Comparison of ENCODE assay signal across 38 cellular contexts in genomic region chr15:40248006-40248783, GRCh38. TPM values are rescaled to one million over a fixed set of nuclear protein-coding genes. Genes with fewer than 3 reads are reported as not detected.
DNase-seq lines count a peak whose midpoint lies in the region; ATAC-seq, FAIRE-seq and TF ChIP-seq lines count a peak whose summit lies in the region.
"Had no signal": no experiment of that assay in that cellular context is flagged by ENCODE, and none has a peak within 500 bp of the region (broad histone marks: within the 10 kb centered on the region; RNA-seq: fewer than 3 reads in every experiment).

No MANE protein-coding gene starts in this region.

- dilution Hi-C loops in mammary epithelial cell (cut with HindIII; ENCODE audit: low sequenced_read_pairs) = no loop called here

- H3K4me3 ChIP-seq in breast epithelium = no peak overlapping the region
- no peak overlapping the region for H3K4me3 ChIP-seq in mammary epithelial cell (replicated peaks in 1 of 3; ENCODE audit: insufficient read depth in 1 of 3, low read depth in 2 of 3, low read length in 3 of 3)
- no peak overlapping the region for H3K4me3 ChIP-seq in kidney (ENCODE audit: low read length in 2 of 2)
- H3K4me3 ChIP-seq in spleen = no peak overlapping the region
- H3K4me3 ChIP-seq: MG63, ovary, smooth muscle cell had no signal

- H3K27me3 ChIP-seq in breast epithelium (no peaks in the 10 kb centered on the region), mammary epithelial cell (ENCODE audit: insufficient read depth, low read length) (no peaks in the 10 kb centered on the region), spleen (replicated peaks in 1 of 7) (peaks cover 0 to 30% (median 15%) of the 10 kb centered on the region in 7 donors)
- H3K27me3 ChIP-seq: MG63, ovary had no signal

- H3K9me3 ChIP-seq in breast epithelium = no peaks in the 10 kb centered on the region
- H3K9me3 ChIP-seq in mammary epithelial cell (replicated peaks; ENCODE audit: insufficient read depth, low read length) = no peaks in the 10 kb centered on the region
- H3K9me3 ChIP-seq in kidney (ENCODE audit: control insufficient read depth in 1 of 2, low read length in 2 of 2) = no peaks in the 10 kb centered on the region
- no peaks in the 10 kb centered on the region for H3K9me3 ChIP-seq in spleen
- H3K9me3 ChIP-seq: MG63, ovary had no signal

- no peak overlapping the region for H3K4me2 ChIP-seq in mammary epithelial cell (ENCODE audit: insufficient read depth, low read depth, low read length)
- H3K4me2 ChIP-seq: smooth muscle cell had no signal

- no peak for ATAC-seq in HG03354 (IDR thresholded peaks at IDR 0.05; ENCODE audit: poor library complexity, severe bottlenecking, unreplicated experiment)
- ATAC-seq: activated T-cell treated with anti-CD3 and anti-CD28 coated beads, Interleukin-2, amount 50 U/mL, for 72 hours; esophagus mucosa; HCT116; naive thymus-derived CD8-positive, alpha-beta T cell; T-helper 17 cell had no signal

- H3K36me3 ChIP-seq in breast epithelium (no peaks in the 10 kb centered on the region), mammary epithelial cell (ENCODE audit: insufficient read depth, low read length) (peaks cover 3% of the 10 kb centered on the region), kidney (ENCODE audit: control insufficient read depth in 1 of 2, insufficient read depth in 2 of 2, low read length in 2 of 2) (no peaks in the 10 kb centered on the region), spleen (no peaks in the 10 kb centered on the region)
- H3K36me3 ChIP-seq: MG63, ovary had no signal

- no peak overlapping the region for H3K9ac ChIP-seq in mammary epithelial cell (ENCODE audit: insufficient read depth, low read length)
- H3K9ac ChIP-seq in kidney (ENCODE audit: low read length in 2 of 2) = no peak overlapping the region

- in situ Hi-C loops in mammary epithelial cell (cut with MboI; ENCODE audit: low sequenced_read_pairs in 2 of 2) = no loop called here

- FAIRE-seq in kidney (lab: Jason Lieb, UNC) = no peak
- FAIRE-seq: A204.1, RCC 7860 had no signal

- H4K20me1 ChIP-seq in mammary epithelial cell (ENCODE audit: insufficient read depth, low read length) = no peaks in the 10 kb centered on the region

- H3K27ac ChIP-seq in breast epithelium (peak overlapping the region; percentile 54 to 64), mammary epithelial cell (ENCODE audit: insufficient read depth, low read depth, low read length) (no peak overlapping the region), kidney (ENCODE audit: low read depth in 2 of 2, low read length in 2 of 2) (no peak overlapping the region), spleen (no peak overlapping the region)
- H3K27ac ChIP-seq: ovary had no signal

- no peak for TF ChIP-seq POLR2A in breast epithelium (IDR thresholded peaks at IDR 0.05)
- no peak for TF ChIP-seq POLR2A in spleen (IDR thresholded peaks at IDR 0.05)

- 89% methylated on average over 14 of the region's 17 CpGs for WGBS in mammary epithelial cell (ENCODE audit: low coverage, missing lambda C conversion rate)
- 88 to 93% (median 92%) methylated on average over 14 to 17 of the region's 17 CpGs for WGBS in spleen, 5 donors

- H3K79me2 ChIP-seq in mammary epithelial cell (ENCODE audit: insufficient read depth, low read length) = peaks cover 63% of the 10 kb centered on the region

- POLR2A ChIA-PET in GM10248 (lab: Yijun Ruan, JAX) = no interaction called here

- no peak for TF ChIP-seq CTCF in breast epithelium (IDR thresholded peaks at IDR 0.05)
- no peak for TF ChIP-seq CTCF in mammary epithelial cell (conservative IDR thresholded peaks at IDR 0.05 in 1 of 2, IDR thresholded peaks at IDR 0.05 in 1 of 2; ENCODE audit: extremely low read depth in 1 of 2, insufficient read depth in 1 of 2, low read depth in 1 of 2, low read length in 2 of 2)
- TF ChIP-seq CTCF in kidney (IDR thresholded peaks at IDR 0.05; ENCODE audit: borderline replicate concordance, extremely low read depth, insufficient read depth) = no peak
- no peak for TF ChIP-seq CTCF in spleen (IDR thresholded peaks at IDR 0.05 in 8 of 11, conservative IDR thresholded peaks at IDR 0.05 in 3 of 11)
- TF ChIP-seq CTCF in GM10248 (IDR thresholded peaks at IDR 0.05; ENCODE audit: control extremely low read depth, extremely low read depth, low read depth, missing control alignments) = no peak

- DNase-seq in breast epithelium (ENCODE audit: low spot score in 2 of 2) (peak in 1 of 2 donors; percentile 49), mammary epithelial cell (no peak), NCI-H2171 treated with DMSO at 0.1 percent for 48 hours (lab: John Stamatoyannopoulos, UW) (peak; percentile 55), kidney (peak; percentile 51), spleen (peak; percentile 62), GM10248 (ENCODE audit: extremely low spot score) (no peak), NCI-H187 (lab: John Stamatoyannopoulos, UW) (no peak)
- DNase-seq: activated CD4-positive, alpha-beta T cell treated with anti-CD3 and anti-CD28 coated beads, Interleukin-2, amount 50 U/mL, for 48 hours; activated CD4-positive, CD25-positive, alpha-beta regulatory T cell treated with anti-CD3 and anti-CD28 coated beads, Interleukin-2, amount 50 U/mL, for 72 hours; activated T-cell treated with anti-CD3 and anti-CD28 coated beads, Interleukin-2, amount 50 U/mL, for 72 hours; Calu3; dermis blood vessel endothelial cell; DND-41; foreskin fibroblast; GF-D8; islet precursor cell; MG63; naive thymus-derived CD8-positive, alpha-beta T cell; NCI-H1105 treated with DMSO at 0.1 percent for 48 hours; NCI-H1930; NCI-H226; NCI-H748 treated with DMSO at 0.1 percent for 48 hours; ovary; retina; stimulated activated CD4-positive, alpha-beta T cell treated with anti-CD3 and anti-CD28 coated beads, Interleukin-1b, Interleukin-23, amount 100 ng/mL, for 48 hours; stimulated activated naive CD4-positive, alpha-beta T cell treated with Interleukin-2 at 50 U/mL for 16 hours; T-helper 17 cell had no signal

- CTCF ChIA-PET in mammary epithelial cell (lab: Charles Lee; ENCODE audit: low non-redundant PET) = no interaction called here
- CTCF ChIA-PET in GM10248 (lab: Yijun Ruan, JAX) = interaction anchor here (1.0 to 3.7 kb wide), 7 partner anchors 10 to 56 kb away, joined by 3 to 22 read pairs (median 4); partner anchors contain the start of gene PAK6

- intact Hi-C loops in breast epithelium (cut with DNase I; ENCODE audit: low total_unique reads) = no loop called here
- intact Hi-C loops in mammary epithelial cell (cut with micrococcal nuclease) = no loop called here
- intact Hi-C loops in kidney (cut with DNase I) = no loop called here
- intact Hi-C loops in spleen (cut with DNase I; ENCODE audit: low total_unique reads) = no loop called here

- BruUV-seq in mammary epithelial cell (replicated peaks; lab: Mats Ljungman, UMichigan) = no TSS peak

- H3K4me1 ChIP-seq in breast epithelium = peaks cover 3 to 21% of the 10 kb centered on the region in 2 donors
- peaks cover 59% of the 10 kb centered on the region for H3K4me1 ChIP-seq in mammary epithelial cell (ENCODE audit: insufficient read depth, low read length)
- peaks cover 0 to 4% of the 10 kb centered on the region in 2 donors for H3K4me1 ChIP-seq in kidney (ENCODE audit: control insufficient read depth in 1 of 2, insufficient read depth in 1 of 2, low read depth in 1 of 2, low read length in 2 of 2)
- peaks cover 0 to 15% (median 13%) of the 10 kb centered on the region in 6 donors for H3K4me1 ChIP-seq in spleen

- no peak overlapping the region for H2AFZ ChIP-seq in mammary epithelial cell (ENCODE audit: low read depth, low read length)

RNA-seq across cellular contexts. Expression of gene PAK6, which starts 9.3 kb away (rescaled TPM):
- 10 to 100 TPM in 1 of 3 donors, 1 to 10 TPM in 1, under 1 TPM in 1; 0.80 to 11.0 (median 9.5) TPM for total RNA-seq in breast epithelium
- total RNA-seq in mammary epithelial cell = 10 to 100 TPM; 13.7 to 33.8 TPM
- polyA plus RNA-seq in mammary epithelial cell = 24.6 TPM
- polyA minus RNA-seq in mammary epithelial cell = 11.1 TPM
- total RNA-seq in kidney = 11.9 TPM
- polyA plus RNA-seq in kidney (ENCODE audit: insufficient read depth, low read depth, low replicate concordance) = 8.1 TPM
- total RNA-seq in spleen = 1 to 10 TPM; 1.5 to 5.4 (median 2.0) TPM
- under 1 TPM; 0.24 to 0.46 (median 0.38) TPM for polyA plus RNA-seq in spleen
- total RNA-seq: dermis blood vessel endothelial cell; naive thymus-derived CD8-positive, alpha-beta T cell; T-helper 17 cell had no signal

RNA-seq across cellular contexts. Expression of gene ANKRD63, which starts 34.7 kb away (rescaled TPM):
- total RNA-seq in breast epithelium (not detected), mammary epithelial cell (not detected), kidney (not detected), spleen (not detected)
- polyA plus RNA-seq in mammary epithelial cell (not detected), kidney (ENCODE audit: insufficient read depth, low read depth, low replicate concordance) (not detected), spleen (not detected)
- polyA minus RNA-seq in mammary epithelial cell = not detected
- total RNA-seq: activated T-cell treated with anti-CD3 and anti-CD28 coated beads, Interleukin-2, amount 50 U/mL, for 72 hours; Calu3; dermis blood vessel endothelial cell; endodermal cell; esophagus mucosa; HT-29; lower leg skin; mononuclear cell; smooth muscle cell had no signal
- polyA plus RNA-seq: adipose tissue, ovary, smooth muscle cell had no signal

RNA-seq across cellular contexts. Expression of gene PLCB2, which starts 59.5 kb away (rescaled TPM):
- total RNA-seq in breast epithelium = 10 to 100 TPM in 2 of 3 donors, 1 to 10 TPM in 1; 4.3 to 17.9 (median 13.6) TPM
- 1 to 10 TPM in 1 of 2 donors, under 1 TPM in 1; 0.67 to 1.4 TPM for total RNA-seq in mammary epithelial cell
- polyA plus RNA-seq in mammary epithelial cell = 0.97 TPM
- not detected for polyA minus RNA-seq in mammary epithelial cell
- 37.2 TPM for total RNA-seq in kidney
- polyA plus RNA-seq in kidney (ENCODE audit: insufficient read depth, low read depth, low replicate concordance) = 4.4 TPM
- total RNA-seq in spleen = 100 to 1,000 TPM; 175 to 247 (median 189) TPM
- polyA plus RNA-seq in spleen = 100 to 1,000 TPM in 2 of 3 donors, 10 to 100 TPM in 1; 63.8 to 190 (median 168) TPM
- polyA plus RNA-seq: smooth muscle cell had no signal

Comparison
In these comparisons a context has a peak if more than half of its experiments do, and no peak if none do; other contexts are left out.
1. H3K27ac ChIP-seq: peak in breast epithelium (2 of 2); none in mammary epithelial cell (single experiment), kidney (0 of 2) and spleen (0 of 8).
2. DNase-seq: peak in NCI-H2171 treated with DMSO at 0.1 percent for 48 hours (single experiment), kidney (single experiment) and spleen (single experiment); none in mammary epithelial cell (single experiment), GM10248 (single experiment) and NCI-H187 (0 of 2).